ENCODE assay signal across 8 cellular contexts in the genomic region with DNA sequence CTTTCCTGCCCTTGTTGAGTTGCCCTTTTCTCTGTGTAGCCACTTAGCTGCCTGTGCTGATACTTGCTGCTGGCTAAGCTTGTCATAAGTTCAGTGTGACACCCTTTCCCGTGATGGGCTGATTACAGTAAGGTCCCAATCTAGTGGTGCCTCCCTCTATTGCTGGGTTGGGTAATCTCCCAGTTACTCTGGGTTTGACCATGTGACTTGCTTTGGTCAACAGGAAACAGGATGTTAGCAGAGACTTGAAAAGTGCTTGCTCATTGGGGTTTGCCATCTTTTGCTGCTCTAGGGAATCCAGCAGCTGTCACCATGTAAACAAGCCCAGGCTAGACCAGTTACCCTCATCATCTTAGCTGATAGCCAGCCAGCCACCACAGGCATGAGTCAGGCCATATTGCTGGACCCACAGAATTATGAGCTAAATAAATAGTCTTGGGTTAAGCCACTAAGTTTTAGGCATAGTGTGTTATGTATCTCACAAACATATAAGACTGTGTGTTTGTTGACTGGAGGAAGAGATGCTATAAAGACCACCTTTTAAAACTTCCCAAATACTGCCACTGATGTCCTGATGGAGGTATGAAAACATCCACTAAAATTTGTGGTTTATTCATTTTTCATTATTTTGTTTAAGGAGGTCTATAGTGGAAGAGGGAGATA. TPM values are rescaled to one million over a fixed set of nuclear protein-coding genes. Genes with fewer than 3 reads are reported as not detected.
DNase-seq lines count a peak whose midpoint lies in the region; ATAC-seq and TF ChIP-seq lines count a peak whose summit lies in the region.

No MANE protein-coding gene starts in this region.

- H3K9me3 ChIP-seq in aorta (ENCODE audit: control insufficient read depth, low read length), result peaks cover 8% of the 10 kb centered on the region
- H3K9me3 ChIP-seq in stomach, result peaks cover 0 to 32% (median 29%) of the 10 kb centered on the region in 4 donors

- TF ChIP-seq EP300 in stomach (IDR thresholded peaks at IDR 0.05), result no peak

- no peak overlapping the region for H3K4me3 ChIP-seq in fibroblast of pulmonary artery (replicated peaks; ENCODE audit: low read depth, low read length)
- no peak overlapping the region for H3K4me3 ChIP-seq in aorta (ENCODE audit: low read length in 2 of 2)
- H3K4me3 ChIP-seq in stomach, result no peak overlapping the region

- ATAC-seq in activated CD8-positive, alpha-beta memory T cell treated with anti-CD3 and anti-CD28 coated beads, Interleukin-2, amount 10 ng/mL, durations not matched to agents 7 days and 5 days, result peak; percentile 96
- ATAC-seq in HG03354 (IDR thresholded peaks at IDR 0.05; ENCODE audit: poor library complexity, severe bottlenecking, unreplicated experiment) (peak; percentile 71), aorta (ENCODE audit: low FRiP score) (peak; percentile 33)

- no peaks in the 10 kb centered on the region for H3K27me3 ChIP-seq in aorta (ENCODE audit: control insufficient read depth in 1 of 2, insufficient read depth in 2 of 2, low read length in 1 of 2)
- H3K27me3 ChIP-seq in stomach, result peaks cover 7 to 24% (median 13%) of the 10 kb centered on the region in 3 donors

- no peaks in the 10 kb centered on the region for H3K4me1 ChIP-seq in aorta (ENCODE audit: control insufficient read depth in 1 of 2, insufficient read depth in 2 of 2, low read length in 2 of 2)
- peaks cover 0 to 8% (median 0%) of the 10 kb centered on the region in 4 donors for H3K4me1 ChIP-seq in stomach

- DNase-seq in activated CD8-positive, alpha-beta memory T cell treated with anti-CD3 and anti-CD28 coated beads, Interleukin-2, amount 10 ng/mL, durations not matched to agents 7 days and 5 days, result peak; percentile 75
- no peak for DNase-seq in activated CD8-positive, alpha-beta memory T cell treated with anti-CD3 and anti-CD28 coated beads for 24 hours
- DNase-seq in SHP77 (lab: John Stamatoyannopoulos, UW) (peak; percentile 67 to 82), fibroblast of pulmonary artery (ENCODE audit: low read depth) (peak; percentile 68), aorta (no peak), stomach (no peak)
- no peak for DNase-seq in stimulated activated CD4-positive, alpha-beta T cell treated with anti-CD3 and anti-CD28 coated beads, Interleukin-12 subunit alpha, Interleukin-12 subunit beta, amount 100 ng/mL, for 4 hours

- H3K4me1 Mint-ChIP-seq in activated CD8-positive, alpha-beta memory T cell treated with anti-CD3 and anti-CD28 coated beads, Interleukin-2, amount 10 ng/mL, durations not matched to agents 7 days and 5 days, result peaks cover 12% of the 10 kb centered on the region

- no peak for TF ChIP-seq POLR2A in stomach (IDR thresholded peaks at IDR 0.05)

- H3K27ac ChIP-seq in aorta (ENCODE audit: low read depth in 1 of 2, low read length in 2 of 2) (no peak overlapping the region), stomach (peak overlapping the region in 2 of 5 donors; percentile 34 to 50)

- H3K27ac Mint-ChIP-seq in activated CD8-positive, alpha-beta memory T cell treated with anti-CD3 and anti-CD28 coated beads, Interleukin-2, amount 10 ng/mL, durations not matched to agents 7 days and 5 days, result peak overlapping the region; percentile 71

- no peaks in the 10 kb centered on the region for H3K36me3 ChIP-seq in aorta (ENCODE audit: control insufficient read depth in 1 of 2, insufficient read depth in 2 of 2, low read length in 1 of 2)
- no peaks in the 10 kb centered on the region for H3K36me3 ChIP-seq in stomach

- peaks cover 20% of the 10 kb centered on the region for H3K36me3 Mint-ChIP-seq in activated CD8-positive, alpha-beta memory T cell treated with anti-CD3 and anti-CD28 coated beads, Interleukin-2, amount 10 ng/mL, durations not matched to agents 7 days and 5 days

- intact Hi-C loops in aorta (cut with DNase I) (no loop called here), stomach (cut with DNase I; ENCODE audit: low total_unique reads) (no loop called here)

- peaks cover 20% of the 10 kb centered on the region for H3K27me3 Mint-ChIP-seq in activated CD8-positive, alpha-beta memory T cell treated with anti-CD3 and anti-CD28 coated beads, Interleukin-2, amount 10 ng/mL, durations not matched to agents 7 days and 5 days

- WGBS in aorta, 2 donors, result 60 to 68% methylated on average over 1 of the region's 1 CpG
- 30 to 43% (median 38%) methylated on average over 1 of the region's 1 CpG for WGBS in stomach, 5 donors

- CTCF ChIA-PET in activated CD8-positive, alpha-beta memory T cell treated with anti-CD3 and anti-CD28 coated beads, Interleukin-2, amount 10 ng/mL, durations not matched to agents 7 days and 5 days (lab: Charles Lee), result interaction anchor here (0.6 to 3.0 kb wide), 6 partner anchors 27 to 199 kb away, joined by 3 to 13 read pairs (median 4); a partner anchor contains a TSS

- peaks cover 9% of the 10 kb centered on the region for H3K9me3 Mint-ChIP-seq in activated CD8-positive, alpha-beta memory T cell treated with anti-CD3 and anti-CD28 coated beads, Interleukin-2, amount 10 ng/mL, durations not matched to agents 7 days and 5 days (ENCODE audit: low read depth)

- TF ChIP-seq CTCF in fibroblast of pulmonary artery (IDR thresholded peaks at IDR 0.05; ENCODE audit: low read length, missing control alignments), result no peak
- TF ChIP-seq CTCF in stomach (IDR thresholded peaks at IDR 0.05), result no peak

- no peak overlapping the region for H3K4me3 Mint-ChIP-seq in activated CD8-positive, alpha-beta memory T cell treated with anti-CD3 and anti-CD28 coated beads, Interleukin-2, amount 10 ng/mL, durations not matched to agents 7 days and 5 days

RNA-seq across cellular contexts. Expression of a gene that starts 4.0 kb away (rescaled TPM):
- not detected for total RNA-seq in activated CD8-positive, alpha-beta memory T cell treated with anti-CD3 and anti-CD28 coated beads, Interleukin-2, amount 10 ng/mL, durations not matched to agents 7 days and 5 days
- total RNA-seq in aorta, result under 1 TPM; 0.45 to 0.97 TPM
- polyA plus RNA-seq in aorta, result under 1 TPM in 1 of 2 donors, not detected in 1; 0.05 TPM
- not detected for total RNA-seq in stomach
- under 1 TPM in 2 of 3 donors, not detected in 1; 0.05 to 0.12 TPM for polyA plus RNA-seq in stomach

Comparison
In these comparisons a context has a peak if more than half of its experiments do, and no peak if none do; other contexts are left out.
1. DNase-seq: peak in activated CD8-positive, alpha-beta memory T cell treated with anti-CD3 and anti-CD28 coated beads, Interleukin-2, amount 10 ng/mL, durations not matched to agents 7 days and 5 days (single experiment), SHP77 (2 of 2) and fibroblast of pulmonary artery (single experiment); none in activated CD8-positive, alpha-beta memory T cell treated with anti-CD3 and anti-CD28 coated beads for 24 hours (single experiment), aorta (0 of 2), stomach (single experiment) and stimulated activated CD4-positive, alpha-beta T cell treated with anti-CD3 and anti-CD28 coated beads, Interleukin-12 subunit alpha, Interleukin-12 subunit beta, amount 100 ng/mL, for 4 hours (single experiment).
2. ATAC-seq: peak in every context shown above with its lines; median percentile 96 in activated CD8-positive, alpha-beta memory T cell treated with anti-CD3 and anti-CD28 coated beads, Interleukin-2, amount 10 ng/mL, durations not matched to agents 7 days and 5 days; 71 in HG03354; 33 in aorta.